32 cellular contexts compared by ENCODE assay signal in genomic region chr3:24332092-24332491, GRCh38.
"Had no signal": no experiment of that assay in that cellular context is flagged by ENCODE, and none has a peak within 500 bp of the region (broad histone marks: within the 10 kb centered on the region; RNA-seq: fewer than 3 reads in every experiment).

No MANE protein-coding gene starts in this region.

- H3K27me3 ChIP-seq: adrenal gland, ascending aorta, body of pancreas, brain microvascular endothelial cell, breast epithelium, cardiac muscle cell had no signal

- H3K4me1 ChIP-seq: adrenal gland, body of pancreas, breast epithelium had no signal

- H3K36me3 ChIP-seq: adrenal gland, brain microvascular endothelial cell, breast epithelium, cardiac muscle cell had no signal

- ATAC-seq: activated naive CD4-positive, alpha-beta T cell treated with anti-CD3 and anti-CD28 coated beads, Interleukin-2, amount 50 U/mL, for 72 hours; activated naive CD8-positive, alpha-beta T cell treated with anti-CD3 and anti-CD28 coated beads, Interleukin-2, amount 50 U/mL, for 24 hours; activated T-cell treated with anti-CD3 and anti-CD28 coated beads, Interleukin-2, amount 50 U/mL, for 4 hours; activated T-cell treated with anti-CD3 and anti-CD28 coated beads, Interleukin-2, amount 50 U/mL, for 72 hours; activated T-helper 17 cell treated with anti-CD3 and anti-CD28 coated beads, Interleukin-2, amount 50 U/mL, for 72 hours; body of pancreas had no signal

- H3K27ac ChIP-seq: adrenal gland, body of pancreas, brain microvascular endothelial cell, breast epithelium, cardiac muscle cell had no signal

- DNase-seq: activated effector memory CD4-positive, alpha-beta T cell treated with anti-CD3 and anti-CD28 coated beads, Interleukin-2, amount 50 U/mL, for 16 hours; activated effector memory CD4-positive, alpha-beta T cell treated with Interleukin-2 at 50 U/mL for 16 hours; activated gamma-delta T cell; activated gamma-delta T cell treated with Interleukin-2 at 50 U/mL for 16 hours; activated naive CD4-positive, alpha-beta T cell; activated naive CD4-positive, alpha-beta T cell treated with anti-CD3 and anti-CD28 coated beads for 36 hours; activated naive CD4-positive, alpha-beta T cell treated with anti-CD3 and anti-CD28 coated beads, Interleukin-2, amount 10 ng/mL, durations not matched to agents 7 days and 5 days; activated naive CD4-positive, alpha-beta T cell treated with anti-CD3 and anti-CD28 coated beads, Interleukin-2, amount 50 U/mL, for 16 hours; activated naive CD4-positive, alpha-beta T cell treated with Interleukin-2 at 50 U/mL for 16 hours; activated naive CD8-positive, alpha-beta T cell treated with anti-CD3 and anti-CD28 coated beads for 36 hours; activated naive CD8-positive, alpha-beta T cell treated with anti-CD3 and anti-CD28 coated beads, Interleukin-2, amount 10 ng/mL, durations not matched to agents 7 days and 5 days; activated naive CD8-positive, alpha-beta T cell treated with anti-CD3 and anti-CD28 coated beads, Interleukin-2, amount 50 U/mL, for 24 hours; activated T-cell treated with anti-CD3 and anti-CD28 coated beads, Interleukin-2, amount 50 U/mL, for 1 hour; activated T-cell treated with anti-CD3 and anti-CD28 coated beads, Interleukin-2, amount 50 U/mL, for 24 hours; activated T-cell treated with anti-CD3 and anti-CD28 coated beads, Interleukin-2, amount 50 U/mL, for 4 hours; activated T-cell treated with anti-CD3 and anti-CD28 coated beads, Interleukin-2, amount 50 U/mL, for 48 hours; activated T-cell treated with anti-CD3 and anti-CD28 coated beads, Interleukin-2, amount 50 U/mL, for 72 hours; adrenal gland; amniotic stem cell; amygdala; anterior cingulate cortex; aorta; body of pancreas; brain microvascular endothelial cell; caudate nucleus; central memory CD4-positive, alpha-beta T cell; cerebellar nuclear complex had no signal

- H3K9me3 ChIP-seq: adrenal gland, ascending aorta, body of pancreas, breast epithelium had no signal

- H3K4me3 ChIP-seq: adrenal gland, ascending aorta, body of pancreas, breast epithelium, cardiac muscle cell had no signal
